Comparison of ENCODE assay signal across 28 cellular contexts in the genomic region with DNA sequence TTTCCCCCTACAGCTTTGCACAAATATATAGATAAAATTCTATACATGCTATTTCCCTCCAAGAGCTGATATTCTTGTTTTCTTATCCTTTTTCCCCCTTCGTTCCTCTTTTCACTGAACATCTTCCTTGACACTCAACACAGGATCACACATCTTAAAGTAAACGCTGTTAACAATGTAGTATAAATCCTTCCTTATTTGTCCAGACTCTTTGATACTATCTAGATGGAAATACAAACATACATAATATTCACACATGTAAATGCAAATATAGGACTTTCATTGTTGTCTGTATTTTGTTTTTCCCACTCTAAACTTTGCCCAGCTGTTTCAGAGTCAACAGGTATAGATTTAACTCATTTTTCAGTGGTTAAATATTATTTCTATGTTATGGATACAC. TPM values are rescaled to one million over a fixed set of nuclear protein-coding genes. Genes with fewer than 3 reads are reported as not detected.
"Had no signal": no experiment of that assay in that cellular context is flagged by ENCODE, and none has a peak within 500 bp of the region (broad histone marks: within the 10 kb centered on the region; RNA-seq: fewer than 3 reads in every experiment).

No MANE protein-coding gene starts in this region.

- H3K27ac Mint-ChIP-seq: naive thymus-derived CD8-positive, alpha-beta T cell; natural killer cell treated with Interleukin-12 subunit alpha and Interleukin-12 subunit beta and Interleukin-15 and Interleukin-18, amount 100 ng/mL, for 72 hours; nephron progenitor cell; neural progenitor cell; progenitor cell of endocrine pancreas; stimulated activated effector memory CD8-positive, alpha-beta T cell treated with anti-CD3 and anti-CD28 coated beads, Interleukin-12 subunit alpha, Interleukin-12 subunit beta, amount 100 ng/mL, for 72 hours; stimulated activated naive B cell treated with anti-CD40 and anti-IgM and Interleukin-4, amounts not matched to agents 10 μg/mL and 1 μg/mL and 100 μg/mL, for 72 hours; stimulated activated naive CD8-positive, alpha-beta T cell treated with anti-CD3 and anti-CD28 coated beads, Interleukin-15, Interleukin-2, amounts not matched to agents 100 ng/mL and 50 ng/mL, for 24 hours had no signal

- H3K27ac ChIP-seq: neural progenitor cell, ovary, parathyroid adenoma, psoas muscle, right lobe of liver, sigmoid colon, stomach, thoracic aorta, thyroid gland, tibial nerve, upper lobe of right lung, uterus had no signal

- DNase-seq: naive thymus-derived CD8-positive, alpha-beta T cell; nephron progenitor cell; occipital lobe; ovary; psoas muscle; right cardiac atrium; right lobe of liver; sigmoid colon; small intestine; stimulated activated CD4-positive, alpha-beta T cell treated with anti-CD3 and anti-CD28 coated beads, Interleukin-15, amount 100 ng/mL, for 24 hours; stimulated activated CD4-positive, alpha-beta T cell treated with anti-CD3 and anti-CD28 coated beads, Interleukin-2, amount 100 ng/mL, for 24 hours; stimulated activated CD4-positive, alpha-beta T cell treated with anti-CD3 and anti-CD28 coated beads, Interleukin-2, amount 100 ng/mL, for 48 hours; stimulated activated CD4-positive, alpha-beta T cell treated with anti-CD3 and anti-CD28 coated beads, Interleukin-4, amount 100 ng/mL, for 24 hours; stimulated activated naive B cell treated with anti-CD40 and anti-IgM and Interleukin-4, amounts not matched to agents 10 μg/mL and 1 μg/mL and 100 μg/mL, for 72 hours; stimulated activated naive CD4-positive, alpha-beta T cell treated with Interleukin-2 at 50 U/mL for 16 hours; stomach; thyroid gland; trophoblast cell; upper lobe of right lung; uterus had no signal

- H3K9me3 Mint-ChIP-seq: nephron progenitor cell; neural progenitor cell; stimulated activated naive B cell treated with anti-CD40 and anti-IgM and Interleukin-4, amounts not matched to agents 10 μg/mL and 1 μg/mL and 100 μg/mL, for 72 hours had no signal

- H3K4me1 ChIP-seq: parathyroid adenoma had no signal

- ATAC-seq: naive thymus-derived CD8-positive, alpha-beta T cell; natural killer cell treated with Interleukin-12 subunit alpha and Interleukin-12 subunit beta and Interleukin-15 and Interleukin-18, amount 100 ng/mL, for 72 hours; psoas muscle; right cardiac atrium; right lobe of liver; stimulated activated effector memory CD8-positive, alpha-beta T cell treated with anti-CD3 and anti-CD28 coated beads, Interleukin-12 subunit alpha, Interleukin-12 subunit beta, amount 100 ng/mL, for 72 hours; stimulated activated naive B cell treated with anti-CD40 and anti-IgM and Interleukin-4, amounts not matched to agents 10 μg/mL and 1 μg/mL and 100 μg/mL, for 72 hours; upper lobe of right lung had no signal

- H3K4me3 ChIP-seq: neural progenitor cell, ovary, psoas muscle, right lobe of liver, sigmoid colon, stomach, thoracic aorta, thyroid gland, tibial nerve, upper lobe of right lung, uterus had no signal

- H3K4me3 Mint-ChIP-seq: natural killer cell treated with Interleukin-12 subunit alpha and Interleukin-12 subunit beta and Interleukin-15 and Interleukin-18, amount 100 ng/mL, for 72 hours; nephron progenitor cell; neural progenitor cell; stimulated activated effector memory CD8-positive, alpha-beta T cell treated with anti-CD3 and anti-CD28 coated beads, Interleukin-12 subunit alpha, Interleukin-12 subunit beta, amount 100 ng/mL, for 72 hours; stimulated activated naive B cell treated with anti-CD40 and anti-IgM and Interleukin-4, amounts not matched to agents 10 μg/mL and 1 μg/mL and 100 μg/mL, for 72 hours; stimulated activated naive CD8-positive, alpha-beta T cell treated with anti-CD3 and anti-CD28 coated beads, Interleukin-15, Interleukin-2, amounts not matched to agents 100 ng/mL and 50 ng/mL, for 24 hours had no signal

- H3K9me3 ChIP-seq: ovary, psoas muscle, right lobe of liver, stomach, thoracic aorta, thyroid gland, tibial nerve, upper lobe of right lung, uterus had no signal

- H3K4me1 Mint-ChIP-seq: stimulated activated effector memory CD8-positive, alpha-beta T cell treated with anti-CD3 and anti-CD28 coated beads, Interleukin-12 subunit alpha, Interleukin-12 subunit beta, amount 100 ng/mL, for 72 hours had no signal

- H3K27me3 ChIP-seq: ovary, thyroid gland, uterus had no signal

- H3K36me3 ChIP-seq: neural progenitor cell, ovary, right lobe of liver, sigmoid colon, stomach, thoracic aorta, thyroid gland, tibial nerve, upper lobe of right lung, uterus had no signal

- H3K36me3 Mint-ChIP-seq: neural progenitor cell; stimulated activated effector memory CD8-positive, alpha-beta T cell treated with anti-CD3 and anti-CD28 coated beads, Interleukin-12 subunit alpha, Interleukin-12 subunit beta, amount 100 ng/mL, for 72 hours; stimulated activated naive B cell treated with anti-CD40 and anti-IgM and Interleukin-4, amounts not matched to agents 10 μg/mL and 1 μg/mL and 100 μg/mL, for 72 hours had no signal

RNA-seq across cellular contexts. Expression of gene TACR1, which starts 3.0 kb away (rescaled TPM):
- total RNA-seq: naive thymus-derived CD8-positive, alpha-beta T cell; natural killer cell treated with Interleukin-12 subunit alpha and Interleukin-12 subunit beta and Interleukin-15 and Interleukin-18, amount 100 ng/mL, for 72 hours; right lobe of liver had no signal
